Comparison of ENCODE assay signal across 20 cellular contexts in the genomic region with DNA sequence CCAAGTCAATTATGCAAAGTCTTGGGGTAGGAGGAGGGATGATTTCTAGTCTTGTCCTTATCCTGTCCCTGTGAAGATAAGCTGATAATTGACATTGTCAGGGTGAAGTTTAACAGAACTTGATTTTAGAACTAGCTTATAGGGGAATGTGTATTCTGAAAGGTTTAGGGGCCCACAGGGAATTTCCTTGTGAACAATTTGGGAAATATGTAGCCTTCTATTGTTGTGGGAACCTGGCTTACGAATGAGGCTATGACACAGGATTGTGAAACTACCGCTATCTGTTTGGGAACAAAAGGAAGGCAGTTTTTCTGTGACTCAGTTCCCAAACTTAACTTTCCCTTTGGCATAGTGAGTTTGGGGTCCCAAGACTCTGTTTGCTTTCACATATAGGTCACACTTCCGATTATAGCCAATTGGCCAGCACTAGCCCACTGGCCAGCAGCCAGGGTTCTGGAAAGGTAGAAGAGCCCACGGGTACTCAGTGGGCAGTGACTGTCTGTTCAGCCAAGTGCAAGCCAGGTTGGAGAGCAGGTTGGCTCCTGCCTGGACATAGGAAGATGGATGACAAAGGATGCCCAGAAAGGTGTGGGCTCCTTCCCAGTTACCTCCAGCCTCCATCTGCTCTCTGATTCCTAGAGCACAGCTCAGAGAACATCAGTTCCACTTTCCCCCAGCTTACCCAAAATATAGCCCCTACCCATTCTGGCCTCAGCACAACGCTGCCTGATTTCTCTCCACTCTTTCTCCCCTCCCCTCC. TPM values are rescaled to one million over a fixed set of nuclear protein-coding genes. Genes with fewer than 3 reads are reported as not detected.
DNase-seq lines count a peak whose midpoint lies in the region; ATAC-seq, FAIRE-seq and TF ChIP-seq lines count a peak whose summit lies in the region.
"Had no signal": no experiment of that assay in that cellular context is flagged by ENCODE, and none has a peak within 500 bp of the region (broad histone marks: within the 10 kb centered on the region; RNA-seq: fewer than 3 reads in every experiment).

No MANE protein-coding gene starts in this region.

- H3K4me1 ChIP-seq in MM.1S (ENCODE audit: low read length) (peaks cover 5% of the 10 kb centered on the region), keratinocyte (ENCODE audit: control insufficient read depth, extremely low read depth, insufficient read depth, low read length) (peaks cover 44% of the 10 kb centered on the region)
- H3K4me1 ChIP-seq: ascending aorta, BE2C had no signal

- dilution Hi-C loops in keratinocyte (cut with MboI; ENCODE audit: extremely low pct_ligation_motif_present, low sequenced_read_pairs): no loop called here

- no peaks in the 10 kb centered on the region for H3K9me2 ChIP-seq in MM.1S (replicated peaks; ENCODE audit: insufficient read depth, low read length)

- peak; percentile 86 for FAIRE-seq in keratinocyte (lab: Jason Lieb, UNC)

- TF ChIP-seq CTCF in MM.1S (IDR thresholded peaks at IDR 0.05; ENCODE audit: low read length) (no peak), keratinocyte (optimal IDR thresholded peaks at IDR 0.05 in 1 of 3, IDR thresholded peaks at IDR 0.05 in 1 of 3, conservative IDR thresholded peaks at IDR 0.05 in 1 of 3; ENCODE audit: extremely low read depth in 1 of 3, insufficient read depth in 2 of 3, low read length in 3 of 3) (no peak)

- H3K79me2 ChIP-seq in MM.1S (ENCODE audit: low read length) (no peaks in the 10 kb centered on the region), keratinocyte (ENCODE audit: control insufficient read depth, insufficient read depth, low read length) (no peaks in the 10 kb centered on the region)

- no peak overlapping the region for H3K4me2 ChIP-seq in MM.1S (ENCODE audit: low read depth, low read length)
- peak overlapping the region; percentile 82 for H3K4me2 ChIP-seq in keratinocyte (ENCODE audit: control insufficient read depth, extremely low read depth, insufficient read depth, low read depth, low read length)

- ATAC-seq in HG02973 (IDR thresholded peaks at IDR 0.05; ENCODE audit: unreplicated experiment): no peak
- ATAC-seq in GM19395 (IDR thresholded peaks at IDR 0.05; ENCODE audit: unreplicated experiment): no peak
- no peak for ATAC-seq in GM18909 (IDR thresholded peaks at IDR 0.05; ENCODE audit: poor library complexity, unreplicated experiment)
- ATAC-seq: activated T-helper 17 cell treated with anti-CD3 and anti-CD28 coated beads, Interleukin-2, amount 50 U/mL, for 72 hours; heart right ventricle; psoas muscle had no signal

- no peak overlapping the region for H3K9ac ChIP-seq in MM.1S (ENCODE audit: low read length)
- H3K9ac ChIP-seq in keratinocyte (ENCODE audit: control insufficient read depth, extremely low read depth, insufficient read depth, low read length): peak overlapping the region; percentile 46

- H3K9me3 ChIP-seq in MM.1S (replicated peaks; ENCODE audit: insufficient read depth, low read length) (no peaks in the 10 kb centered on the region), keratinocyte (ENCODE audit: control insufficient read depth, low read depth, low read length) (no peaks in the 10 kb centered on the region)
- H3K9me3 ChIP-seq: ascending aorta, BE2C, heart right ventricle, MG63, psoas muscle had no signal

- no peaks in the 10 kb centered on the region for H3K9me1 ChIP-seq in keratinocyte (ENCODE audit: control insufficient read depth, extremely low read depth, insufficient read depth, low read length)

- H3K27ac ChIP-seq in MM.1S (ENCODE audit: low read length) (no peak overlapping the region), keratinocyte (ENCODE audit: control insufficient read depth, insufficient read depth, low read length) (peak overlapping the region; percentile 75)
- H3K27ac ChIP-seq: ascending aorta, heart right ventricle, psoas muscle had no signal

- H4K20me1 ChIP-seq in MM.1S (ENCODE audit: insufficient read depth, low read length) (no peaks in the 10 kb centered on the region), keratinocyte (ENCODE audit: control insufficient read depth, extremely low read depth, insufficient read depth, low read length) (no peaks in the 10 kb centered on the region)

- no peak overlapping the region for H2AFZ ChIP-seq in MM.1S (ENCODE audit: low read length)
- no peak overlapping the region for H2AFZ ChIP-seq in keratinocyte (ENCODE audit: control insufficient read depth, low read length)

- H3K4me3 ChIP-seq in MM.1S (ENCODE audit: low read length) (no peak overlapping the region), keratinocyte (ENCODE audit: control insufficient read depth in 2 of 3, extremely low read depth in 1 of 3, insufficient read depth in 2 of 3, low read depth in 1 of 3, low read length in 3 of 3) (peak overlapping the region in 2 of 3 experiments; percentile 18 to 29)
- H3K4me3 ChIP-seq: ascending aorta, heart right ventricle, MG63, psoas muscle had no signal

- no peaks in the 10 kb centered on the region for H3K36me3 ChIP-seq in MM.1S (replicated peaks; ENCODE audit: insufficient read depth, low read length)
- H3K36me3 ChIP-seq in keratinocyte (ENCODE audit: control insufficient read depth in 2 of 2, extremely low read depth in 1 of 2, insufficient read depth in 2 of 2, low read length in 2 of 2): no peaks in the 10 kb centered on the region
- H3K36me3 ChIP-seq: ascending aorta, BE2C, heart right ventricle, MG63 had no signal

- peak; percentile 59 for DNase-seq in EH (ENCODE audit: low read depth)
- peak; percentile 5 for DNase-seq in MM.1S
- peak; percentile 88 for DNase-seq in cerebellum (ENCODE audit: low spot score)
- DNase-seq in keratinocyte (ENCODE audit: low read depth, low spot score): no peak
- no peak for DNase-seq in dedifferentiated amniotic fluid mesenchymal stem cell (ENCODE audit: extremely low spot score)
- DNase-seq: activated CD4-positive, alpha-beta T cell treated with anti-CD3 and anti-CD28 coated beads, Interleukin-2, amount 10 ng/mL, durations not matched to agents 7 days and 5 days; BE2C; endodermal cell; heart right ventricle; MG63; NCI-H2081 treated with DMSO at 0.1 percent for 48 hours; NCI-H69; psoas muscle; stimulated activated CD4-positive, alpha-beta T cell treated with anti-CD3 and anti-CD28 coated beads, Interleukin-15, amount 100 ng/mL, for 24 hours; T-helper 9 cell had no signal

- no peaks in the 10 kb centered on the region for H3F3A ChIP-seq in MM.1S (ENCODE audit: insufficient read depth, low read length)

- H3K27me3 ChIP-seq in MM.1S (replicated peaks; ENCODE audit: insufficient read depth, low read length) (no peaks in the 10 kb centered on the region), keratinocyte (ENCODE audit: control insufficient read depth, extremely low read depth, insufficient read depth, low read length) (no peaks in the 10 kb centered on the region)
- H3K27me3 ChIP-seq: ascending aorta, BE2C, heart right ventricle, MG63 had no signal

RNA-seq across cellular contexts. Expression of a gene that starts 35.5 kb away (rescaled TPM):
- 334 TPM for total RNA-seq in cerebellum
- polyA plus RNA-seq in keratinocyte: 221 to 358 TPM (median 291 TPM) in 3 replicates
- 440 TPM for polyA plus RNA-seq in keratinocyte (2011; ENCODE audit: low read depth)
- 184 and 205 TPM in 2 replicates for polyA plus RNA-seq in keratinocyte (2011; cell fraction: cytosol; rRNA removed)
- polyA plus RNA-seq in keratinocyte (2011; cell fraction: nucleus; rRNA removed): 69.2 and 73.1 TPM in 2 replicates
- polyA plus RNA-seq in keratinocyte (2012; ENCODE audit: low replicate concordance): 263 and 302 TPM in 2 replicates
- 12.8 to 75.3 TPM (median 47.7 TPM) in 3 replicates for polyA minus RNA-seq in keratinocyte
- 99.0 TPM for polyA minus RNA-seq in keratinocyte (2011; cell fraction: cytosol; rRNA and poly(A)+ RNA removed)
- 17.0 and 21.1 TPM in 2 replicates for polyA minus RNA-seq in keratinocyte (2011; cell fraction: nucleus; rRNA and poly(A)+ RNA removed)

Comparison
In these comparisons a context has a peak if more than half of its experiments do, and no peak if none do; other contexts are left out.
1. DNase-seq: peak in EH (single experiment), MM.1S (single experiment) and cerebellum (single experiment); none in keratinocyte (single experiment) and dedifferentiated amniotic fluid mesenchymal stem cell (single experiment).